ENCODE assay signal across 1 cellular context in the genomic region with DNA sequence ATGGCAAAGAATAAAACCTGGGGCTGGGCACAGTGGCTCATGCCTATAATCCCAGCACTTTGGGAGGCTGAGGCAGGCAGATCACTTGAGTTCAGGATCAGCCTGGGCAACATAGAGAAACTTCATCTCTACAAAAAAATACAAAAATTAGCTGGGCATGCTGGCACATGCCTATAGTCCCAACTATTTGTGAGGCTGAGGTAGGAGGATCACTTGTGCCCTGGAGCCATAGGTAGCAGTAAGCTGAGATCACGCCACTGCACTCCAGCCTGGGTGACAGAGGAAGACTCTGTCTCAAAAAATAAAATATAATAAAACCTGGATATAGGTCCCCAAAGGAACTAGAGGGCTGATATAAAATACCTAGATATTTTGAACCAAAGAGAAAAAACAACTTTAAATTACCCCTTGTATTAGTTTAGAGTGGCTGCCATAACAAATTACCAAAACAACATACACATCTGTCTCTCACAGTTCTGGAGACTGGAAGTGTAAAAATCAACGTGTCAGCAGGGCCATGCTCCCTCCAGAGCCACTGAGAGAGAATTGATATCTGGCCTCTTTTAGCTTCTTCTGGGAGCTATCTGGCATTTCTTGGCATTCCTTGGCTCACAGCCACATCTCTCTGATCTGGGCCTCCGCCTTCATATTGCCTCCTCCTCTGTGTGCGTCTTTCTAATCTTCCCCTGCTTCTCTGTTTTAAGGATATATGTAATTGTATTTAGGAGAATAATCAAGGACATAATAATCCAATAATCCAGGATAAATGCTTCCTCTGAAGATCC.
TF ChIP-seq lines count a peak whose summit lies in the region.

No MANE protein-coding gene starts in this region.

TF ChIP-seq in K562, 482 proteins besides CTCF, POLR2A, EP300 and RAD21:
- peak; percentile 90 for TF ChIP-seq NFIC (IDR thresholded peaks at IDR 0.05)
- no peak for TF ChIP-seq ZBED1 (IDR thresholded peaks at IDR 0.05)
- no peak for TF ChIP-seq ERF (CRISPR knock-in tag; IDR thresholded peaks at IDR 0.05)
- TF ChIP-seq, protein P1, sequence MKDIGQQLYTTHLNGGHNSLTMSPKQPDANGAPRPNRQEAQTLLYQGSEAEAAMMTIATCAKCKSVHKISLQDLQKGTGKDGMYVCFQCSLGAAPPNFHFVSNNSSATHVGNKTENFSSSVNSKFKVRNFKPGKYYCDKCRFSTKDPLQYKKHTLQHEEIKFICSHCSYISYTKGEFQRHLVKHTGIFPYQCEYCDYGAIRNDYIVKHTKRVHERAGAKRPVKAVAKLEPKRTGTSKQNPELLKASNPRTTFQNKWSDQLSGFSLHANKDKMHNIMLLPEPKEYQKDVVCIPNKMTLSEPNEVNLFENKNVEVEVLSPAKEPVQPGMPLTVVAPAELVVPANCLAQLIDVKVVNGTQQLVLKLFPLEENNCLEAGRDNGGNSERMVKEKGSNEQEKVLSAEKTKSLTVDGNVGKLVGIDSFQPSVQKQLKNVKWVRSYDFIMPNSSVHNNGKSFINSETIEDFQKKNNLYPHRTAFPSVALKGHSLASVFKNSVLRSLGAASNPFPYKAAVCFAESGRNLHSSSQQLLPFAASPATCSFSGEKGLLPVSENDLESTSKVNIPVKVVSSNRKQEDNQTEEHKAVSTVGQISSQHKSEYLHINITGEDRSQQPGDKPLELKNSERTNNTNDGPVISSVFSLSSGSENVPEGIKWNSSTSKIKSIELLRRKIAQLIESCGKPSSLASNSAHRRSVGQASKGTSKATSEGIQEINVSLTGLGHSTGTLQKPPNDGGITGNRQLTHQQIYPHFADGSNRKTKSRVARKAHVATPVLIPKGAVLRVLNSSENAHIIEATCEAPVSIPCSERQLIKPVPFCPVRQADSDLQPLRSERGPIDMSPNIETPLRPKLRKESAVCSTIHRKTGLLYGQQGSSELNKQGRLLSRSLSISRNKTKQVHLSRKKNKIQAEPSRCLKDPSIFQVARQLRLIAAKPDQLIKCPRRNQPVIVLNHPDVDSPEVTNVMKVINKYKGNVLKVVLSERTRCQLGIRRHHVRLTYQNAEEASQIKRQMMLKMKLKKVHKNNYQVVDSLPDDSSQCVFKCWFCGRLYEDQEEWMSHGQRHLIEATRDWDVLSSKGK (CRISPR knock-in tag; IDR thresholded peaks at IDR 0.05) = no peak
- TF ChIP-seq L3MBTL2 (IDR thresholded peaks at IDR 0.05) = 0 out of 2 replicates have a peak, but pooled peaks have one; percentile 18
- peak; percentile 28; the same call in 1 of the 2 replicates for TF ChIP-seq TEAD4 (IDR thresholded peaks at IDR 0.05; ENCODE audit: low read length)
- no peak for TF ChIP-seq TEAD4 (CRISPR knock-in tag; IDR thresholded peaks at IDR 0.05; ENCODE audit: borderline replicate concordance)
- TF ChIP-seq ARID1B (IDR thresholded peaks at IDR 0.05) = peak; percentile 21; the same call in 1 of the 2 replicates
